ENCODE assay signal across 9 cellular contexts in genomic region chr12:110012137-110012536, GRCh38. TPM values are rescaled to one million over a fixed set of nuclear protein-coding genes. Genes with fewer than 3 reads are reported as not detected.
DNase-seq lines count a peak whose midpoint lies in the region; ATAC-seq, FAIRE-seq and TF ChIP-seq lines count a peak whose summit lies in the region.
"Had no signal": no experiment of that assay in that cellular context is flagged by ENCODE, and none has a peak within 500 bp of the region (broad histone marks: within the 10 kb centered on the region; RNA-seq: fewer than 3 reads in every experiment).

No MANE protein-coding gene starts in this region.

- H3K4me1 Mint-ChIP-seq in neural progenitor cell: no peaks in the 10 kb centered on the region

- peaks cover 4% of the 10 kb centered on the region; the same call in 1 of the 2 replicates for H3K9me3 ChIP-seq in OCI-LY3 (ENCODE audit: insufficient read depth, low read length)
- no peaks in the 10 kb centered on the region for H3K9me3 ChIP-seq in neural progenitor cell (ENCODE audit: low read depth)

- no peaks in the 10 kb centered on the region for H3F3A ChIP-seq in neural progenitor cell (ENCODE audit: low read depth)

- TF ChIP-seq CTCF in GM12865 (IDR thresholded peaks at IDR 0.05; ENCODE audit: insufficient read depth, low read depth, low read length, missing control alignments) (no peak), OCI-LY3 (IDR thresholded peaks at IDR 0.05; ENCODE audit: low read depth, low read length) (no peak), neural progenitor cell (IDR thresholded peaks at IDR 0.05) (no peak), D721Med (IDR thresholded peaks at IDR 0.05; ENCODE audit: insufficient read depth, missing control alignments) (no peak)

- H3K9ac ChIP-seq in OCI-LY3 (ENCODE audit: low read length) (peak overlapping the region; percentile 89), neural progenitor cell (no peak overlapping the region)

- H3K36me3 ChIP-seq in OCI-LY3 (replicated peaks; ENCODE audit: low read depth, low read length): peaks cover 47% of the 10 kb centered on the region
- H3K36me3 ChIP-seq in neural progenitor cell: no peaks in the 10 kb centered on the region

- H3K79me2 ChIP-seq in OCI-LY3 (ENCODE audit: low read length): peaks cover 71% of the 10 kb centered on the region
- no peaks in the 10 kb centered on the region for H3K79me2 ChIP-seq in neural progenitor cell (ENCODE audit: low read depth)

- H2AFZ ChIP-seq in OCI-LY3 (ENCODE audit: low read depth, low read length): no peak overlapping the region
- H2AFZ ChIP-seq in neural progenitor cell (replicated peaks): no peak overlapping the region

- no peak overlapping the region for H3K4me3 Mint-ChIP-seq in neural progenitor cell

- peak overlapping the region; percentile 99 for H3K4me2 ChIP-seq in OCI-LY3 (ENCODE audit: low read length)
- no peak overlapping the region for H3K4me2 ChIP-seq in neural progenitor cell

- no peak for FAIRE-seq in D721Med (lab: Jason Lieb, UNC)
- no peak for FAIRE-seq in H54 (lab: Jason Lieb, UNC)

- peak; percentile 47 for ATAC-seq in GM21381 (IDR thresholded peaks at IDR 0.05; ENCODE audit: unreplicated experiment)

- H3K4me3 ChIP-seq in GM12865 (ENCODE audit: low read depth, low read length): peak overlapping the region; percentile 64
- peak overlapping the region; percentile 76 for H3K4me3 ChIP-seq in OCI-LY3 (ENCODE audit: low read length)
- no peak overlapping the region for H3K4me3 ChIP-seq in neural progenitor cell

- no peaks in the 10 kb centered on the region for H4K20me1 ChIP-seq in OCI-LY3 (ENCODE audit: insufficient read depth, low read length)
- H4K20me1 ChIP-seq in neural progenitor cell (ENCODE audit: low read depth): no peaks in the 10 kb centered on the region

- no peaks in the 10 kb centered on the region for H3K9me3 Mint-ChIP-seq in neural progenitor cell

- peaks cover 75% of the 10 kb centered on the region for H3K4me1 ChIP-seq in OCI-LY3 (ENCODE audit: low read length)
- H3K4me1 ChIP-seq in neural progenitor cell: no peaks in the 10 kb centered on the region

- peak; percentile 84 for DNase-seq in GM12865 (ENCODE audit: low read depth)
- peak; percentile 49 for DNase-seq in left kidney (ENCODE audit: low read depth, low spot score)
- DNase-seq in neural progenitor cell (ENCODE audit: low spot score): no peak
- DNase-seq in D721Med (ENCODE audit: insufficient read length, low spot score): no peak
- no peak for DNase-seq in H54 (ENCODE audit: insufficient read length, low spot score)
- DNase-seq in NCI-H1436 (lab: John Stamatoyannopoulos, UW): no peak
- DNase-seq: anterior cingulate cortex had no signal

- H3K27ac ChIP-seq in OCI-LY3 (ENCODE audit: low read length) (peak overlapping the region; percentile 99), neural progenitor cell (no peak overlapping the region)

- no peak overlapping the region for H3K27ac Mint-ChIP-seq in neural progenitor cell

- no peaks in the 10 kb centered on the region for H3K27me3 Mint-ChIP-seq in neural progenitor cell (ENCODE audit: insufficient read depth, low read depth)

- H3K36me3 Mint-ChIP-seq in neural progenitor cell: peaks cover 9% of the 10 kb centered on the region

- H3K27me3 ChIP-seq in OCI-LY3 (ENCODE audit: low read depth, low read length) (no peaks in the 10 kb centered on the region), neural progenitor cell (no peaks in the 10 kb centered on the region)

- TF ChIP-seq POLR2A in H54 (IDR thresholded peaks at IDR 0.05; ENCODE audit: low read depth, low read length): no peak

RNA-seq across cellular contexts. Expression of gene ANKRD13A, which starts 12.9 kb away (rescaled TPM):
- 35.4 and 47.5 TPM in 2 replicates for total RNA-seq in neural progenitor cell (ENCODE audit: low replicate concordance)

RNA-seq across cellular contexts. Expression of gene GIT2, which starts 16.0 kb away (rescaled TPM):
- 23.9 and 28.5 TPM in 2 replicates for total RNA-seq in neural progenitor cell (ENCODE audit: low replicate concordance)

RNA-seq across cellular contexts. Expression of gene C12orf76, which starts 36.2 kb away (rescaled TPM):
- total RNA-seq in neural progenitor cell (ENCODE audit: low replicate concordance): 39.8 and 48.8 TPM in 2 replicates

Comparison
In these comparisons a context has a peak if more than half of its experiments do, and no peak if none do; other contexts are left out.
1. DNase-seq: peak in GM12865 (single experiment) and left kidney (single experiment); none in neural progenitor cell (single experiment), D721Med (single experiment), H54 (single experiment) and NCI-H1436 (single experiment).